24 cellular contexts compared by ENCODE assay signal in genomic region chr2:149472413-149472812, GRCh38.
"Had no signal": no experiment of that assay in that cellular context is flagged by ENCODE, and none has a peak within 500 bp of the region (broad histone marks: within the 10 kb centered on the region; RNA-seq: fewer than 3 reads in every experiment).

No MANE protein-coding gene starts in this region.

- H3K4me1 ChIP-seq: colonic mucosa, esophagus muscularis mucosa, esophagus squamous epithelium, foreskin keratinocyte, gastrocnemius medialis, gastroesophageal sphincter, heart left ventricle, heart right ventricle had no signal

- H3K27me3 ChIP-seq: colonic mucosa, dorsolateral prefrontal cortex, esophagus muscularis mucosa, esophagus squamous epithelium, foreskin keratinocyte, gastrocnemius medialis, gastroesophageal sphincter, heart right ventricle had no signal

- H3K9me3 ChIP-seq: colonic mucosa, esophagus muscularis mucosa, esophagus squamous epithelium, gastrocnemius medialis, gastroesophageal sphincter, heart left ventricle, heart right ventricle had no signal

- H3K4me3 ChIP-seq: colonic mucosa, coronary artery, dorsolateral prefrontal cortex, esophagus muscularis mucosa, esophagus squamous epithelium, gastrocnemius medialis, gastroesophageal sphincter, heart left ventricle, heart right ventricle had no signal

- H3K27ac ChIP-seq: colonic mucosa, coronary artery, dorsolateral prefrontal cortex, epithelial cell of prostate, esophagus muscularis mucosa, esophagus squamous epithelium, foreskin keratinocyte, gastrocnemius medialis, gastroesophageal sphincter, heart left ventricle, heart right ventricle had no signal

- H3K36me3 ChIP-seq: colonic mucosa, esophagus muscularis mucosa, esophagus squamous epithelium, gastrocnemius medialis, gastroesophageal sphincter, heart left ventricle, heart right ventricle had no signal

- DNase-seq: colonic mucosa; cortex of kidney; dermis blood vessel endothelial cell; dorsolateral prefrontal cortex; effector CD4-positive, alpha-beta T cell; effector CD8-positive, alpha-beta T cell; effector memory CD4-positive, alpha-beta T cell; effector memory CD8-positive, alpha-beta T cell; endodermal cell; erythroblast; esophagus squamous epithelium; foreskin fibroblast; foreskin keratinocyte; foreskin melanocyte; gastrocnemius medialis; glutamatergic neuron; head of caudate nucleus; heart left ventricle; heart right ventricle had no signal

- ATAC-seq: effector memory CD8-positive, alpha-beta T cell; esophagus mucosa; foreskin keratinocyte; gastrocnemius medialis; gastroesophageal sphincter; heart left ventricle; heart right ventricle had no signal
